ENCODE assay signal across 2 cellular contexts in the genomic region with DNA sequence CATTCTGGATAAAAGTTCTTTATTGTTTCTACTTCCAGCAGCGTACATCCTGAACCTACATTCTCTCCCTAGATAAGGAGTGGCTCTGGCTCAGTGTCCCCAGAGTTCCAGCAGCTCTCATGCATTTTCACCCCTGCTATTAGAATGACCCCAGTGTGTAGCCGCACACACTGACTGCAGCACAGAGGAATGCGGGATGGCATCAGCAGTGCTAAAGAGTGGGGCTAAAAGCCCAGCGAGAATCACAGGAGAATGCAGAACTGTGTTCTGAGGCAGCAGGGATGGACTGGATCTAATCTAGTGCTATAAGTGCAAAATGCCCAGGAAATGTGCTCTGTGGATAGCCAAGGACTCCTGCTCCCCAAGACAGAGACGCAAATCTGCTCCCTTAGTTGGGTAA.
TF ChIP-seq lines count a peak whose summit lies in the region.

No MANE protein-coding gene starts in this region.

TF ChIP-seq in H1, 55 proteins besides CTCF, POLR2A, EP300 and RAD21 (continued from another document):
- TF ChIP-seq JUND (IDR thresholded peaks at IDR 0.05; ENCODE audit: low read length): peak; percentile 37; the same call in 1 of the 2 replicates
TF ChIP-seq in H1: peak in this region for 2.

TF ChIP-seq in HepG2, 621 proteins besides CTCF, POLR2A, EP300 and RAD21:
- TF ChIP-seq, protein P1, sequence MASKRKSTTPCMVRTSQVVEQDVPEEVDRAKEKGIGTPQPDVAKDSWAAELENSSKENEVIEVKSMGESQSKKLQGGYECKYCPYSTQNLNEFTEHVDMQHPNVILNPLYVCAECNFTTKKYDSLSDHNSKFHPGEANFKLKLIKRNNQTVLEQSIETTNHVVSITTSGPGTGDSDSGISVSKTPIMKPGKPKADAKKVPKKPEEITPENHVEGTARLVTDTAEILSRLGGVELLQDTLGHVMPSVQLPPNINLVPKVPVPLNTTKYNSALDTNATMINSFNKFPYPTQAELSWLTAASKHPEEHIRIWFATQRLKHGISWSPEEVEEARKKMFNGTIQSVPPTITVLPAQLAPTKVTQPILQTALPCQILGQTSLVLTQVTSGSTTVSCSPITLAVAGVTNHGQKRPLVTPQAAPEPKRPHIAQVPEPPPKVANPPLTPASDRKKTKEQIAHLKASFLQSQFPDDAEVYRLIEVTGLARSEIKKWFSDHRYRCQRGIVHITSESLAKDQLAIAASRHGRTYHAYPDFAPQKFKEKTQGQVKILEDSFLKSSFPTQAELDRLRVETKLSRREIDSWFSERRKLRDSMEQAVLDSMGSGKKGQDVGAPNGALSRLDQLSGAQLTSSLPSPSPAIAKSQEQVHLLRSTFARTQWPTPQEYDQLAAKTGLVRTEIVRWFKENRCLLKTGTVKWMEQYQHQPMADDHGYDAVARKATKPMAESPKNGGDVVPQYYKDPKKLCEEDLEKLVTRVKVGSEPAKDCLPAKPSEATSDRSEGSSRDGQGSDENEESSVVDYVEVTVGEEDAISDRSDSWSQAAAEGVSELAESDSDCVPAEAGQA (IDR thresholded peaks at IDR 0.05; ENCODE audit: low read depth): no peak
- TF ChIP-seq, protein P1 (CRISPR knock-in tag; IDR thresholded peaks at IDR 0.05; ENCODE audit: borderline replicate concordance): no peak
- TF ChIP-seq PHF20 (CRISPR knock-in tag; IDR thresholded peaks at IDR 0.05) (no peak), HNRNPL (IDR thresholded peaks at IDR 0.05; ENCODE audit: low read depth, low read length) (no peak), FOXO1 (CRISPR knock-in tag; IDR thresholded peaks at IDR 0.05) (no peak), GRHL1 (CRISPR knock-in tag; conservative IDR thresholded peaks at IDR 0.05) (no peak), ZC3H4 (CRISPR knock-in tag; IDR thresholded peaks at IDR 0.05; ENCODE audit: borderline replicate concordance) (no peak), ZNF230 (CRISPR knock-in tag; IDR thresholded peaks at IDR 0.05) (no peak), KDM1A (CRISPR knock-in tag; IDR thresholded peaks at IDR 0.05) (no peak)
- TF ChIP-seq, protein P2, sequence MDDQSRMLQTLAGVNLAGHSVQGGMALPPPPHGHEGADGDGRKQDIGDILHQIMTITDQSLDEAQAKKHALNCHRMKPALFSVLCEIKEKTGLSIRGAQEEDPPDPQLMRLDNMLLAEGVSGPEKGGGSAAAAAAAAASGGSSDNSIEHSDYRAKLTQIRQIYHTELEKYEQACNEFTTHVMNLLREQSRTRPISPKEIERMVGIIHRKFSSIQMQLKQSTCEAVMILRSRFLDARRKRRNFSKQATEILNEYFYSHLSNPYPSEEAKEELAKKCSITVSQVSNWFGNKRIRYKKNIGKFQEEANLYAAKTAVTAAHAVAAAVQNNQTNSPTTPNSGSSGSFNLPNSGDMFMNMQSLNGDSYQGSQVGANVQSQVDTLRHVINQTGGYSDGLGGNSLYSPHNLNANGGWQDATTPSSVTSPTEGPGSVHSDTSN (CRISPR knock-in tag; IDR thresholded peaks at IDR 0.05; ENCODE audit: borderline replicate concordance): no peak
